24 cellular contexts compared by ENCODE assay signal in the genomic region with DNA sequence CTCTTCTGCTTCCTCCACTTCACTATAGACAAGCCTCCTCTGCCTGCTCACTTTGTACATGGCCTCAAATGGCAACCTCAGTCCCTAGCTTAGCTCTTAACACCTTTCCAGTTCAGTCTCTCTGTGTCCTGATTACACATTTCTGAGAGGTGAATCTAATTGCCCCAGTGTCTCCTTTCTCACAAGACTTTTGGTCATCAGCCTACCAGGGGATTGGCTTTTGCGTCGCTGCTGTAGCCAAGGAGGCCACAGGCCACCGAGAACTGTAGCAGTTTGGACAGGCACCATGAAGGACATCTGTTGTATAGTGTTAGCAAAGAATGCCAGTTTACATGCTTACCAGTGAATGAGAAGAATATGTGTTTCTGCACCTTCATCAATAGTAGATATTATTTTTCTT. TPM values are rescaled to one million over a fixed set of nuclear protein-coding genes. Genes with fewer than 3 reads are reported as not detected.
A peak's percentile ranks its signal among the peaks of the same experiment; 100 is the strongest.
DNase-seq lines count a peak whose midpoint lies in the region; TF ChIP-seq lines count a peak whose summit lies in the region.
"Had no signal": no experiment of that assay in that cellular context is flagged by ENCODE, and none has a peak within 500 bp of the region (broad histone marks: within the 10 kb centered on the region; RNA-seq: fewer than 3 reads in every experiment).

No MANE protein-coding gene starts in this region.

- no peak overlapping the region for H3K14ac ChIP-seq in H9 (ENCODE audit: insufficient read depth, low read length)
- no peak overlapping the region for H3K14ac ChIP-seq in trophoblast cell (ENCODE audit: low read length)

- no peaks in the 10 kb centered on the region for H3K27me3 ChIP-seq in H9 (ENCODE audit: insufficient read depth, low read length)
- no peaks in the 10 kb centered on the region for H3K27me3 ChIP-seq in trophoblast cell (ENCODE audit: insufficient read depth, low read length)
- H3K27me3 ChIP-seq in vagina, result no peaks in the 10 kb centered on the region
- H3K27me3 ChIP-seq: left lung, SJCRH30, spleen, thyroid gland had no signal

- no peak overlapping the region for H4K5ac ChIP-seq in H9 (ENCODE audit: insufficient read length, low read depth, low read length)

- H3K4me1 ChIP-seq in H9 (ENCODE audit: insufficient read depth, low read length), result no peaks in the 10 kb centered on the region
- peaks cover 9 to 18% of the 10 kb centered on the region in 2 experiments for H3K4me1 ChIP-seq in trophoblast cell (ENCODE audit: control insufficient read depth in 1 of 2, insufficient read depth in 2 of 2, low read length in 2 of 2)
- H3K4me1 ChIP-seq in vagina, result peaks cover 64% of the 10 kb centered on the region

- H3K9ac ChIP-seq in H9 (ENCODE audit: extremely low read depth, insufficient read length, low read length) (no peak overlapping the region), trophoblast cell (ENCODE audit: low read length) (no peak overlapping the region)

- H3K18ac ChIP-seq in H9 (ENCODE audit: insufficient read length, low read depth, low read length) (no peak overlapping the region), trophoblast cell (ENCODE audit: low read length) (no peak overlapping the region)

- H3K4me1 Mint-ChIP-seq in CD14-positive monocyte, result peaks cover 18% of the 10 kb centered on the region
- no peaks in the 10 kb centered on the region for H3K4me1 Mint-ChIP-seq in H9

- H3K27me3 Mint-ChIP-seq in CD14-positive monocyte (ENCODE audit: low read depth in 3 of 3) (no peaks in the 10 kb centered on the region), H9 (ENCODE audit: low read depth) (no peaks in the 10 kb centered on the region)
- H3K27me3 Mint-ChIP-seq: CD4-positive, alpha-beta memory T cell; naive thymus-derived CD4-positive, alpha-beta T cell had no signal

- TF ChIP-seq CTCF in CD14-positive monocyte (IDR thresholded peaks at IDR 0.05) (no peak), H9 (conservative IDR thresholded peaks at IDR 0.05) (no peak), vagina (IDR thresholded peaks at IDR 0.05) (no peak)

- H3K27ac ChIP-seq in H9 (ENCODE audit: insufficient read length, low read depth, low read length), result no peak overlapping the region
- no peak overlapping the region for H3K27ac ChIP-seq in trophoblast cell (ENCODE audit: low read depth, low read length)
- H3K27ac ChIP-seq in vagina, result no peak overlapping the region
- H3K27ac ChIP-seq: HL-60, left lung, SJCRH30 had no signal

- no peak overlapping the region for H3K23ac ChIP-seq in H9 (ENCODE audit: insufficient read length, low read depth, low read length)
- peak overlapping the region; percentile 19 for H3K23ac ChIP-seq in trophoblast cell (ENCODE audit: low read length)

- no peaks in the 10 kb centered on the region for H3K23me2 ChIP-seq in H9 (ENCODE audit: insufficient read length, low read depth, low read length, poor library complexity, severe bottlenecking)

- H2AFZ ChIP-seq in H9 (ENCODE audit: low read length) (no peak overlapping the region), trophoblast cell (ENCODE audit: insufficient read depth, low read length, poor library complexity) (no peak overlapping the region)

- H3K36me3 Mint-ChIP-seq in CD14-positive monocyte (peaks cover 52 to 59% of the 10 kb centered on the region in 2 donors), H9 (ENCODE audit: insufficient read depth in 1 of 3, low read depth in 3 of 3) (peaks cover 17 to 58% (median 55%) of the 10 kb centered on the region in 3 experiments; a peak in 6 of 7 replicates)

- H3K4me3 ChIP-seq in trophoblast cell (ENCODE audit: low read depth, low read length) (no peak overlapping the region), vagina (no peak overlapping the region)
- H3K4me3 ChIP-seq: left lung, SJCRH30, spleen, thyroid gland had no signal

- no peaks in the 10 kb centered on the region for H4K20me1 ChIP-seq in H9 (ENCODE audit: control insufficient read depth, insufficient read depth, insufficient read length)

- H2BK120ac ChIP-seq in H9 (ENCODE audit: low read depth, low read length, poor library complexity, severe bottlenecking) (no peak overlapping the region), trophoblast cell (ENCODE audit: insufficient read depth, low read length, poor library complexity) (no peak overlapping the region)

- no peak overlapping the region for H4K8ac ChIP-seq in H9 (replicated peaks; ENCODE audit: insufficient read length, low read depth, low read length)
- no peak overlapping the region for H4K8ac ChIP-seq in trophoblast cell (ENCODE audit: low read depth, low read length)

- H2BK15ac ChIP-seq in H9 (ENCODE audit: low read depth, low read length), result no peak overlapping the region

- DNase-seq in CD14-positive monocyte (ENCODE audit: low spot score), result no peak
- no peak for DNase-seq in H9
- peak; percentile 33 for DNase-seq in cerebellar cortex (ENCODE audit: low spot score)
- no peak for DNase-seq in trophoblast cell
- no peak for DNase-seq in vagina (ENCODE audit: extremely low spot score in 2 of 2)
- no peak for DNase-seq in SW 1271 (lab: John Stamatoyannopoulos, UW)
- DNase-seq in DMS53 (lab: John Stamatoyannopoulos, UW), result no peak
- DNase-seq: activated CD4-positive, alpha-beta T cell treated with anti-CD3 and anti-CD28 coated beads for 4 hours; activated effector memory CD4-positive, alpha-beta T cell treated with Interleukin-2 at 50 U/mL for 16 hours; CD4-positive, alpha-beta memory T cell; DMS 273 treated with DMSO at 0.1 percent for 48 hours; left lung; naive thymus-derived CD4-positive, alpha-beta T cell; NCI-H1092; NCI-H187 treated with DMSO at 0.1 percent for 48 hours; NCI-H526; SJCRH30; spleen; stimulated activated CD4-positive, alpha-beta T cell treated with anti-CD3 and anti-CD28 coated beads, Interleukin-2, amount 100 ng/mL, for 48 hours; stimulated activated naive CD4-positive, alpha-beta T cell treated with Interleukin-2 at 50 U/mL for 16 hours; T-helper 1 cell; thyroid gland had no signal

- peaks cover 16% of the 10 kb centered on the region for H3K79me1 ChIP-seq in H9 (ENCODE audit: insufficient read depth, low read depth, low read length, poor library complexity, severe bottlenecking)
- H3K79me1 ChIP-seq in trophoblast cell (ENCODE audit: low read length), result no peaks in the 10 kb centered on the region

- H2BK20ac ChIP-seq in H9 (ENCODE audit: low read depth, low read length, poor library complexity, severe bottlenecking), result no peak overlapping the region

- H3K56ac ChIP-seq in H9 (ENCODE audit: insufficient read length, low read depth, low read length), result no peak overlapping the region

- H2BK12ac ChIP-seq in H9 (ENCODE audit: insufficient read length, low read depth, low read length) (no peak overlapping the region), trophoblast cell (ENCODE audit: low read length) (no peak overlapping the region)

- H3K9me3 ChIP-seq in H9 (ENCODE audit: control insufficient read depth, low read depth, low read length), result no peaks in the 10 kb centered on the region
- no peaks in the 10 kb centered on the region for H3K9me3 ChIP-seq in trophoblast cell (ENCODE audit: insufficient read depth, low read depth, low read length)
- H3K9me3 ChIP-seq in vagina, result no peaks in the 10 kb centered on the region
- H3K9me3 ChIP-seq: left lung, SJCRH30, spleen, thyroid gland had no signal

- H3K9me3 Mint-ChIP-seq in CD14-positive monocyte (peaks cover 0 to 4% (median 0%) of the 10 kb centered on the region in 7 donors), H9 (no peaks in the 10 kb centered on the region)
- H3K9me3 Mint-ChIP-seq: CD4-positive, alpha-beta memory T cell; mesothelial cell of epicardium; naive thymus-derived CD4-positive, alpha-beta T cell had no signal

- TF ChIP-seq POLR2A in vagina (IDR thresholded peaks at IDR 0.05), result no peak

- intact Hi-C loops in CD14-positive monocyte (cut with micrococcal nuclease) (no loop called here), vagina (cut with DNase I) (no loop called here)

- H3K4me2 ChIP-seq in H9 (ENCODE audit: insufficient read depth, insufficient read length, low read length) (no peak overlapping the region), trophoblast cell (ENCODE audit: low read length) (no peak overlapping the region)

- peaks cover 34% of the 10 kb centered on the region for H3K79me2 ChIP-seq in H9 (ENCODE audit: insufficient read depth, low read length)
- H3K79me2 ChIP-seq in trophoblast cell (ENCODE audit: control insufficient read depth, insufficient read depth, low read length, poor library complexity), result peaks cover 8% of the 10 kb centered on the region

- H4K12ac ChIP-seq in trophoblast cell (ENCODE audit: low read depth, low read length), result no peak overlapping the region

- peak overlapping the region; percentile 22 to 83 (median 72) for H3K27ac Mint-ChIP-seq in CD14-positive monocyte
- H3K27ac Mint-ChIP-seq in H9, result peak overlapping the region in 2 of 3 experiments; percentile 5 to 45; a peak in 1 of 7 replicates

- no peak overlapping the region for H2AK5ac ChIP-seq in H9 (ENCODE audit: insufficient read length, low read length)
- H2AK5ac ChIP-seq in trophoblast cell (ENCODE audit: low read length), result no peak overlapping the region

- no peak overlapping the region for H3T11ph ChIP-seq in H9 (ENCODE audit: low read length)

- no CpG with 5 or more reads among the region's 3 CpGs for WGBS in H9 (ENCODE audit: extremely low coverage, insufficient read length, low lambda C conversion rate)
- no CpG with 5 or more reads among the region's 3 CpGs for WGBS in trophoblast cell (ENCODE audit: extremely low coverage, insufficient coverage, insufficient read length)

- H4K91ac ChIP-seq in H9 (ENCODE audit: insufficient read length, low read depth, low read length), result no peak overlapping the region
- no peak overlapping the region for H4K91ac ChIP-seq in trophoblast cell (ENCODE audit: low read depth, low read length)

- H3K4me3 Mint-ChIP-seq in CD14-positive monocyte, result no peak overlapping the region
- no peak overlapping the region for H3K4me3 Mint-ChIP-seq in H9
- H3K4me3 Mint-ChIP-seq: mesothelial cell of epicardium had no signal

- H3K36me3 ChIP-seq in trophoblast cell (ENCODE audit: control insufficient read depth in 1 of 2, insufficient read depth in 2 of 2, low read length in 2 of 2) (peaks cover 12 to 18% of the 10 kb centered on the region in 2 experiments), vagina (peaks cover 0 to 16% of the 10 kb centered on the region in 2 donors)

- no peak overlapping the region for H2BK5ac ChIP-seq in H9 (ENCODE audit: insufficient read length, low read length)
- no peak overlapping the region for H2BK5ac ChIP-seq in trophoblast cell (ENCODE audit: low read depth, low read length, poor library complexity)

- H3K4ac ChIP-seq in H9 (ENCODE audit: low read depth, low read length) (no peak overlapping the region), trophoblast cell (ENCODE audit: low read depth, low read length) (no peak overlapping the region)

RNA-seq across cellular contexts. Expression of a gene that starts 8.5 kb away (rescaled TPM):
- 10 to 100 TPM; 11.7 to 16.7 TPM for polyA plus RNA-seq in CD14-positive monocyte
- total RNA-seq in H9 (2021) (87.6 and 93.3 TPM in 2 replicates), vagina (40.8 TPM)
- 31.5 and 31.9 TPM in 2 replicates for polyA plus RNA-seq in trophoblast cell (2013)
